ENCODE assay signal across 1 cellular context in genomic region chr20:64317331-64317730, GRCh38.
TF ChIP-seq lines count a peak whose summit lies in the region.

No MANE protein-coding gene starts in this region.

TF ChIP-seq in K562, 482 proteins besides CTCF, POLR2A, EP300 and RAD21:
- TF ChIP-seq TCF3 (CRISPR knock-in tag; IDR thresholded peaks at IDR 0.05) = peak; percentile 31
- peak; percentile 5; the same call in 1 of the 2 replicates for TF ChIP-seq CBFA2T3 (IDR thresholded peaks at IDR 0.05)
